9 cellular contexts compared by ENCODE assay signal in genomic region chr12:92503977-92504966, GRCh38.
A peak's percentile ranks its signal among the peaks of the same experiment; 100 is the strongest.
DNase-seq lines count a peak whose midpoint lies in the region; ATAC-seq and TF ChIP-seq lines count a peak whose summit lies in the region.
"Had no signal": no experiment of that assay in that cellular context is flagged by ENCODE, and none has a peak within 500 bp of the region (broad histone marks: within the 10 kb centered on the region; RNA-seq: fewer than 3 reads in every experiment).

No MANE protein-coding gene starts in this region.

- TF ChIP-seq CTCF in ascending aorta (IDR thresholded peaks at IDR 0.05) = no peak
- TF ChIP-seq CTCF in upper lobe of right lung (IDR thresholded peaks at IDR 0.05) = no peak
- TF ChIP-seq CTCF in Caco-2 (IDR thresholded peaks at IDR 0.05; ENCODE audit: insufficient read depth in 1 of 2, low read depth in 1 of 2, low read length in 1 of 2, severe bottlenecking in 1 of 2, unreplicated experiment in 1 of 2) = no peak

- H3K27me3 ChIP-seq in ascending aorta (no peaks in the 10 kb centered on the region), upper lobe of right lung (no peaks in the 10 kb centered on the region), Caco-2 (replicated peaks; ENCODE audit: control insufficient read depth, insufficient read depth, low read length) (no peaks in the 10 kb centered on the region; the same call in 1 of the 2 replicates)

- H3K27ac Mint-ChIP-seq in activated naive CD4-positive, alpha-beta T cell treated with anti-CD3 and anti-CD28 coated beads, Interleukin-2, amount 50 U/mL, for 24 hours = peak overlapping the region; percentile 97
- no peak overlapping the region for H3K27ac Mint-ChIP-seq in Caco-2 (ENCODE audit: unreplicated experiment)

- CTCF ChIA-PET in Caco-2 (lab: Charles Lee) = no interaction called here

- H3K27me3 Mint-ChIP-seq in activated naive CD4-positive, alpha-beta T cell treated with anti-CD3 and anti-CD28 coated beads, Interleukin-2, amount 50 U/mL, for 24 hours = no peaks in the 10 kb centered on the region
- no peaks in the 10 kb centered on the region for H3K27me3 Mint-ChIP-seq in Caco-2 (ENCODE audit: insufficient read depth, unreplicated experiment)

- no peaks in the 10 kb centered on the region for H3K9me3 ChIP-seq in ascending aorta
- no peaks in the 10 kb centered on the region for H3K9me3 ChIP-seq in upper lobe of right lung
- no peaks in the 10 kb centered on the region for H3K9me3 ChIP-seq in Caco-2

- H3K36me3 ChIP-seq in ascending aorta (no peaks in the 10 kb centered on the region), upper lobe of right lung (no peaks in the 10 kb centered on the region), Caco-2 (ENCODE audit: control insufficient read depth, insufficient read depth, low read length) (no peaks in the 10 kb centered on the region)

- H3K4me3 ChIP-seq in ascending aorta (no peak overlapping the region), upper lobe of right lung (no peak overlapping the region), Caco-2 (ENCODE audit: low read depth, low read length) (no peak overlapping the region)

- POLR2A ChIA-PET in Caco-2 (lab: Charles Lee) = no interaction called here

- no TSS peak for BruUV-seq in Caco-2 (replicated peaks; lab: Mats Ljungman, UMichigan)

- H3K27ac ChIP-seq in ascending aorta (peak overlapping the region; percentile 82), upper lobe of right lung (peak overlapping the region; percentile 80)

- intact Hi-C loops in ascending aorta (cut with DNase I) = no loop called here
- intact Hi-C loops in upper lobe of right lung (cut with DNase I) = no loop called here
- intact Hi-C loops in Caco-2 (cut with micrococcal nuclease; ENCODE audit: unreplicated experiment) = no loop called here

- ATAC-seq in upper lobe of right lung = peak; percentile 45

- H3K4me1 ChIP-seq in ascending aorta (peaks cover 5 to 23% of the 10 kb centered on the region in 2 donors), upper lobe of right lung (peaks cover 39% of the 10 kb centered on the region), Caco-2 (no peaks in the 10 kb centered on the region)

- no peak for DNase-seq in activated naive CD4-positive, alpha-beta T cell (lab: John Stamatoyannopoulos, UW)
- DNase-seq in ascending aorta (ENCODE audit: low spot score in 2 of 2) (peak in 1 of 2 donors; percentile 68), mucosa of gallbladder (ENCODE audit: low spot score) (peak; percentile 86), upper lobe of right lung (no peak), Caco-2 (no peak), hippocampal formation (lab: John Stamatoyannopoulos, UW) (no peak), GF-D8 (lab: John Stamatoyannopoulos, UW) (no peak)
- DNase-seq: MM.1S had no signal

- H3K36me3 Mint-ChIP-seq in activated naive CD4-positive, alpha-beta T cell treated with anti-CD3 and anti-CD28 coated beads, Interleukin-2, amount 50 U/mL, for 24 hours = peaks cover 2% of the 10 kb centered on the region
- no peaks in the 10 kb centered on the region for H3K36me3 Mint-ChIP-seq in Caco-2 (ENCODE audit: insufficient read depth, unreplicated experiment)

- no peak overlapping the region for H3K4me3 Mint-ChIP-seq in activated naive CD4-positive, alpha-beta T cell treated with anti-CD3 and anti-CD28 coated beads, Interleukin-2, amount 50 U/mL, for 24 hours
- no peak overlapping the region for H3K4me3 Mint-ChIP-seq in Caco-2 (ENCODE audit: unreplicated experiment)

- H3K4me1 Mint-ChIP-seq in activated naive CD4-positive, alpha-beta T cell treated with anti-CD3 and anti-CD28 coated beads, Interleukin-2, amount 50 U/mL, for 24 hours = peaks cover 62% of the 10 kb centered on the region
- peaks cover 8% of the 10 kb centered on the region for H3K4me1 Mint-ChIP-seq in Caco-2 (ENCODE audit: low read depth, unreplicated experiment)

- no peaks in the 10 kb centered on the region for H3K9me3 Mint-ChIP-seq in activated naive CD4-positive, alpha-beta T cell treated with anti-CD3 and anti-CD28 coated beads, Interleukin-2, amount 50 U/mL, for 24 hours
- H3K9me3 Mint-ChIP-seq in Caco-2 (ENCODE audit: unreplicated experiment) = no peaks in the 10 kb centered on the region
